In the genomic region with DNA sequence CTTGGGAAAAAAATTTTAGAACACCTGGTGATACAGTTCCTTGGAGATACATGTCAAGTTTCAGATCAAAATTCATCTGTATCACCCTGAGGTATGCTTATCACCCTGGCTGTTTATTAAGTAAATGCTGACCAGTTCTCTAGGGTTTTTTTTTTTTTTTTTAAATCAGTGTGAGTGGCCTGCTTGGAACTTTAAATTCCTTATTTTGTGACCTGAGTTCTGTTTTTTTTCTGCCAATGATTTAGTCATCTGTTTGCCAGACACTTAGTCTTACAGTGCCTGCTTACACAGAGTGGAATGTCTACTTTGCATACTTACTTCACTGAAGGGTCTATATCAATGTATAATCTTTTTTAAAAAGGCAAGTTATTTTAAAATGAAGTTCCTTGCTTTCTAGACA, we compare ENCODE assay signal across 11 cellular contexts. TPM values are rescaled to one million over a fixed set of nuclear protein-coding genes. Genes with fewer than 3 reads are reported as not detected.
DNase-seq lines count a peak whose midpoint lies in the region; ATAC-seq and TF ChIP-seq lines count a peak whose summit lies in the region.
"Had no signal": no experiment of that assay in that cellular context is flagged by ENCODE, and none has a peak within 500 bp of the region (broad histone marks: within the 10 kb centered on the region; RNA-seq: fewer than 3 reads in every experiment).

No MANE protein-coding gene starts in this region.

- H3K27ac ChIP-seq in CD4-positive, alpha-beta memory T cell (ENCODE audit: low read depth, low read length): no peak overlapping the region
- H3K27ac ChIP-seq in IMR-90 (ENCODE audit: insufficient read depth, low read length) (no peak overlapping the region), endodermal cell (ENCODE audit: low read depth, low read length) (no peak overlapping the region), neural progenitor cell (no peak overlapping the region)

- no peak overlapping the region for H3K4me3 ChIP-seq in CD4-positive, alpha-beta memory T cell (ENCODE audit: low read length in 2 of 2)
- H3K4me3 ChIP-seq in IMR-90 (ENCODE audit: insufficient read depth, low read depth, low read length) (no peak overlapping the region), endodermal cell (ENCODE audit: low read length) (peak overlapping the region; percentile 86), neural progenitor cell (no peak overlapping the region)
- H3K4me3 ChIP-seq: MG63 had no signal

- H3K9me1 ChIP-seq in IMR-90 (ENCODE audit: insufficient read depth, low read length): no peaks in the 10 kb centered on the region

- H2BK20ac ChIP-seq in IMR-90 (ENCODE audit: low read depth, low read length): no peak overlapping the region

- no peak overlapping the region for H4K8ac ChIP-seq in IMR-90 (ENCODE audit: low read depth in 2 of 2, low read length in 2 of 2)

- H2BK120ac ChIP-seq in IMR-90 (ENCODE audit: low read depth, low read length): no peak overlapping the region

- peaks cover 4% of the 10 kb centered on the region for H3K27me3 ChIP-seq in CD4-positive, alpha-beta memory T cell (ENCODE audit: insufficient read depth, low read length)
- H3K27me3 ChIP-seq in IMR-90 (ENCODE audit: control insufficient read depth, insufficient read depth, low read length) (no peaks in the 10 kb centered on the region), endodermal cell (ENCODE audit: control insufficient read depth, insufficient read depth, low read length, poor library complexity, severe bottlenecking) (no peaks in the 10 kb centered on the region), neural progenitor cell (peaks cover 15% of the 10 kb centered on the region)
- H3K27me3 ChIP-seq: MG63 had no signal

- no peak overlapping the region for H3K18ac ChIP-seq in IMR-90 (ENCODE audit: low read depth, low read length)

- no peak overlapping the region for H3K9ac ChIP-seq in IMR-90 (ENCODE audit: low read depth, low read length)
- H3K9ac ChIP-seq in endodermal cell (ENCODE audit: extremely low read depth, low read length, poor library complexity, severe bottlenecking): no peak overlapping the region
- H3K9ac ChIP-seq in neural progenitor cell: no peak overlapping the region

- H3K4me2 ChIP-seq in IMR-90 (ENCODE audit: low read depth, low read length) (no peak overlapping the region), neural progenitor cell (peak overlapping the region; percentile 79)

- TF ChIP-seq CTCF in IMR-90 (conservative IDR thresholded peaks at IDR 0.05; ENCODE audit: low read depth, low read length): no peak
- TF ChIP-seq CTCF in endodermal cell (conservative IDR thresholded peaks at IDR 0.05): no peak
- TF ChIP-seq CTCF in neural progenitor cell (IDR thresholded peaks at IDR 0.05): no peak

- no peaks in the 10 kb centered on the region for H3K36me3 Mint-ChIP-seq in CD4-positive, alpha-beta memory T cell
- no peaks in the 10 kb centered on the region for H3K36me3 Mint-ChIP-seq in endodermal cell (ENCODE audit: low read depth)
- H3K36me3 Mint-ChIP-seq in neural progenitor cell: peaks cover 11% of the 10 kb centered on the region

- CTCF ChIA-PET in CD4-positive, alpha-beta memory T cell (lab: Charles Lee; ENCODE audit: partially characterized antibody): no interaction called here
- CTCF ChIA-PET in IMR-90 (lab: Yijun Ruan, JAX): interaction anchor here (1.5 kb wide), 1 partner anchor 11 kb away, joined by 3 read pairs; no protein-coding TSS in a partner anchor

- no peak overlapping the region for H3K56ac ChIP-seq in IMR-90 (ENCODE audit: extremely low read depth, insufficient read depth, low read length)

- no peak overlapping the region for H2BK5ac ChIP-seq in IMR-90 (ENCODE audit: low read depth, low read length, poor library complexity, severe bottlenecking)

- no peaks in the 10 kb centered on the region for H3K79me1 ChIP-seq in IMR-90 (ENCODE audit: low read depth in 1 of 2, low read length in 2 of 2)

- no peak overlapping the region for H3K14ac ChIP-seq in IMR-90 (replicated peaks; ENCODE audit: low read depth, low read length)

- DNase-seq in CD4-positive, alpha-beta memory T cell: no peak
- DNase-seq in IMR-90 (peak; percentile 36), endodermal cell (no peak), neural progenitor cell (ENCODE audit: low spot score) (no peak), 8988T (no peak), NCI-H1694 (lab: John Stamatoyannopoulos, UW) (no peak)
- DNase-seq in stimulated activated CD8-positive, alpha-beta memory T cell treated with anti-CD3 and anti-CD28 coated beads, Interleukin-4, amount 100 ng/mL, for 48 hours: no peak
- DNase-seq: activated CD4-positive, alpha-beta T cell treated with anti-CD3 and anti-CD28 coated beads for 4 hours; MG63 had no signal

- dilution Hi-C loops in IMR-90 (cut with HindIII; ENCODE audit: low sequenced_read_pairs, unreplicated experiment): no loop called here

- no peak overlapping the region for H3K27ac Mint-ChIP-seq in CD4-positive, alpha-beta memory T cell
- H3K27ac Mint-ChIP-seq in endodermal cell (no peak overlapping the region), neural progenitor cell (no peak overlapping the region)

- H2AK9ac ChIP-seq in IMR-90 (replicated peaks; ENCODE audit: low read depth, low read length, poor library complexity): no peak overlapping the region

- H2AFZ ChIP-seq in IMR-90 (replicated peaks; ENCODE audit: low read length, poor library complexity) (no peak overlapping the region), neural progenitor cell (replicated peaks) (no peak overlapping the region)

- H4K5ac ChIP-seq in IMR-90 (ENCODE audit: low read depth, low read length): no peak overlapping the region

- H3K4me1 ChIP-seq in CD4-positive, alpha-beta memory T cell (ENCODE audit: insufficient read depth, low read length): peaks cover 3% of the 10 kb centered on the region
- no peaks in the 10 kb centered on the region for H3K4me1 ChIP-seq in IMR-90 (ENCODE audit: control insufficient read depth, insufficient read depth, low read length)
- no peaks in the 10 kb centered on the region for H3K4me1 ChIP-seq in endodermal cell (ENCODE audit: control insufficient read depth, insufficient read depth, low read length)
- H3K4me1 ChIP-seq in neural progenitor cell: peaks cover 6% of the 10 kb centered on the region

- H2AK5ac ChIP-seq in IMR-90 (ENCODE audit: low read depth, low read length): no peak overlapping the region

- intact Hi-C loops in CD4-positive, alpha-beta memory T cell (cut with micrococcal nuclease): no loop called here
- intact Hi-C loops in IMR-90 (cut with micrococcal nuclease): no loop called here

- peaks cover 34% of the 10 kb centered on the region for H3K79me2 ChIP-seq in neural progenitor cell (ENCODE audit: low read depth)

- H3K9me3 Mint-ChIP-seq in CD4-positive, alpha-beta memory T cell: peaks cover 0 to 3% (median 0%) of the 10 kb centered on the region in 8 donors
- no peaks in the 10 kb centered on the region for H3K9me3 Mint-ChIP-seq in endodermal cell
- H3K9me3 Mint-ChIP-seq in neural progenitor cell: peaks cover 6% of the 10 kb centered on the region

- in situ Hi-C loops in IMR-90 (cut with MboI; ENCODE audit: low sequenced_read_pairs): no loop called here

- BruUV-seq in IMR-90 (replicated peaks; lab: Mats Ljungman, UMichigan): no TSS peak

- peaks cover 6 to 16% (median 13%) of the 10 kb centered on the region in 4 donors for H3K4me1 Mint-ChIP-seq in CD4-positive, alpha-beta memory T cell
- H3K4me1 Mint-ChIP-seq in endodermal cell: peaks cover 26% of the 10 kb centered on the region
- peaks cover 23% of the 10 kb centered on the region for H3K4me1 Mint-ChIP-seq in neural progenitor cell

- H2BK15ac ChIP-seq in IMR-90 (ENCODE audit: low read depth, low read length): no peak overlapping the region

- H4K91ac ChIP-seq in IMR-90 (ENCODE audit: insufficient read depth, low read depth, low read length): no peak overlapping the region

- ATAC-seq in IMR-90 (ENCODE audit: low read depth) (no peak; the same call in 1 of the 2 replicates), HG03432 (IDR thresholded peaks at IDR 0.05; ENCODE audit: unreplicated experiment) (no peak)

- no peak for TF ChIP-seq RAD21 in IMR-90 (IDR thresholded peaks at IDR 0.05; ENCODE audit: low read length)

- peak overlapping the region in 6 of 8 donors; percentile 36 to 89 (median 72) for H3K4me3 Mint-ChIP-seq in CD4-positive, alpha-beta memory T cell
- H3K4me3 Mint-ChIP-seq in endodermal cell: peak overlapping the region; percentile 75
- peak overlapping the region; percentile 97 for H3K4me3 Mint-ChIP-seq in neural progenitor cell

- no peak overlapping the region for H3K23ac ChIP-seq in IMR-90 (ENCODE audit: low read depth, low read length)

- POLR2A ChIA-PET in CD4-positive, alpha-beta memory T cell (lab: Charles Lee; ENCODE audit: partially characterized antibody): no interaction called here
- POLR2A ChIA-PET in IMR-90 (lab: Charles Lee; ENCODE audit: unreplicated experiment): no interaction called here

- H3K9me3 ChIP-seq in CD4-positive, alpha-beta memory T cell (ENCODE audit: control insufficient read depth in 1 of 2, low read length in 2 of 2): no peaks in the 10 kb centered on the region
- H3K9me3 ChIP-seq in IMR-90 (ENCODE audit: control insufficient read depth, insufficient read depth, low read length) (no peaks in the 10 kb centered on the region), endodermal cell (ENCODE audit: control insufficient read depth, low read length) (peaks cover 5% of the 10 kb centered on the region), neural progenitor cell (ENCODE audit: low read depth) (no peaks in the 10 kb centered on the region)
- H3K9me3 ChIP-seq: MG63 had no signal

- no peak for TF ChIP-seq POLR2A in IMR-90 (IDR thresholded peaks at IDR 0.05; ENCODE audit: low read depth, low read length)

- peaks cover 19 to 21% of the 10 kb centered on the region in 2 donors for H3K27me3 Mint-ChIP-seq in CD4-positive, alpha-beta memory T cell
- peaks cover 5% of the 10 kb centered on the region for H3K27me3 Mint-ChIP-seq in endodermal cell (ENCODE audit: insufficient read depth)
- peaks cover 2% of the 10 kb centered on the region for H3K27me3 Mint-ChIP-seq in neural progenitor cell (ENCODE audit: insufficient read depth, low read depth)

- no peak overlapping the region for H3K4ac ChIP-seq in IMR-90 (ENCODE audit: low read depth, low read length)

- no peaks in the 10 kb centered on the region for H3K36me3 ChIP-seq in CD4-positive, alpha-beta memory T cell (ENCODE audit: insufficient read depth, low read length)
- H3K36me3 ChIP-seq in IMR-90 (ENCODE audit: control insufficient read depth, insufficient read depth, low read length) (no peaks in the 10 kb centered on the region), endodermal cell (ENCODE audit: control insufficient read depth, insufficient read depth, low read length) (no peaks in the 10 kb centered on the region), neural progenitor cell (no peaks in the 10 kb centered on the region)
- H3K36me3 ChIP-seq: MG63 had no signal

- H4K20me1 ChIP-seq in IMR-90 (ENCODE audit: insufficient read depth, low read length): no peaks in the 10 kb centered on the region
- H4K20me1 ChIP-seq in neural progenitor cell (ENCODE audit: low read depth): no peaks in the 10 kb centered on the region

- H3F3A ChIP-seq in neural progenitor cell (ENCODE audit: low read depth): peaks cover 9% of the 10 kb centered on the region

RNA-seq across cellular contexts. Expression of a gene that starts 1.8 kb away (rescaled TPM):
- total RNA-seq in CD4-positive, alpha-beta memory T cell: not detected
- polyA plus RNA-seq in CD4-positive, alpha-beta memory T cell: under 1 TPM; 0.11 to 0.42 TPM
- total RNA-seq in IMR-90 (2012; rRNA removed): 3.0 and 6.1 TPM in 2 replicates
- 3.6 and 5.0 TPM in 2 replicates for polyA plus RNA-seq in IMR-90 (2012; rRNA removed)
- 1.5 and 1.7 TPM in 2 replicates for polyA plus RNA-seq in IMR-90 (2012; cell fraction: cytosol; rRNA removed)
- polyA plus RNA-seq in IMR-90 (2012; cell fraction: nucleus; rRNA removed; ENCODE audit: low replicate concordance): 0.61 and 2.2 TPM in 2 replicates
- total RNA-seq in endodermal cell: 10 to 100 TPM; 34.9 to 51.2 TPM
- 59.1 TPM for polyA plus RNA-seq in endodermal cell (2013, experiment 1 of 2)
- polyA plus RNA-seq in endodermal cell (2013, experiment 2 of 2): 53.5 TPM
- total RNA-seq in neural progenitor cell (ENCODE audit: low replicate concordance): 25.6 and 41.2 TPM in 2 replicates

RNA-seq across cellular contexts. Expression of a gene that starts 49.4 kb away (rescaled TPM):
- not detected for total RNA-seq in CD4-positive, alpha-beta memory T cell
- not detected for polyA plus RNA-seq in CD4-positive, alpha-beta memory T cell
- total RNA-seq in IMR-90 (2012; rRNA removed) (not detected in 2 replicates), endodermal cell (not detected), neural progenitor cell (ENCODE audit: low replicate concordance) (not detected in 2 replicates)
- polyA plus RNA-seq in IMR-90 (2012; rRNA removed): not detected in 2 replicates
- not detected in 2 replicates for polyA plus RNA-seq in IMR-90 (2012; cell fraction: cytosol; rRNA removed)
- not detected in 2 replicates for polyA plus RNA-seq in IMR-90 (2012; cell fraction: nucleus; rRNA removed; ENCODE audit: low replicate concordance)
- polyA plus RNA-seq in endodermal cell (2013, experiment 1 of 2): not detected
- not detected for polyA plus RNA-seq in endodermal cell (2013, experiment 2 of 2)
- total RNA-seq: pulmonary artery endothelial cell had no signal
